18 cellular contexts compared by ENCODE assay signal in genomic region chr6:85389180-85389797, GRCh38.
DNase-seq lines count a peak whose midpoint lies in the region; ATAC-seq and TF ChIP-seq lines count a peak whose summit lies in the region.
"Had no signal": no experiment of that assay in that cellular context is flagged by ENCODE, and none has a peak within 500 bp of the region (broad histone marks: within the 10 kb centered on the region; RNA-seq: fewer than 3 reads in every experiment).

No MANE protein-coding gene starts in this region.

- H3K4me3 Mint-ChIP-seq in activated CD8-positive, alpha-beta T cell treated with anti-CD3 and anti-CD28 coated beads for 36 hours, result no peak overlapping the region
- no peak overlapping the region for H3K4me3 Mint-ChIP-seq in activated CD8-positive, alpha-beta T cell treated with anti-CD3 and anti-CD28 coated beads, Interleukin-2, amount 10 ng/mL, durations not matched to agents 7 days and 5 days
- H3K4me3 Mint-ChIP-seq: memory B cell, neural crest cell had no signal

- peak; percentile 85 for ATAC-seq in activated CD8-positive, alpha-beta T cell treated with anti-CD3 and anti-CD28 coated beads for 36 hours
- ATAC-seq in activated CD8-positive, alpha-beta T cell treated with anti-CD3 and anti-CD28 coated beads, Interleukin-2, amount 10 ng/mL, durations not matched to agents 7 days and 5 days, result no peak
- ATAC-seq: heart left ventricle had no signal

- in situ Hi-C loops in KBM-7 (cut with MboI; ENCODE audit: low pct_unique_long_range_greater_than_20kb, low sequenced_read_pairs), result no loop called here

- H3K4me1 ChIP-seq in colonic mucosa, result no peaks in the 10 kb centered on the region
- H3K4me1 ChIP-seq: adrenal gland, esophagus squamous epithelium, heart left ventricle, vagina had no signal

- no peaks in the 10 kb centered on the region for H3K27me3 ChIP-seq in colonic mucosa
- H3K27me3 ChIP-seq: adrenal gland, cardiac muscle cell, esophagus squamous epithelium, heart left ventricle, vagina had no signal

- peaks cover 1% of the 10 kb centered on the region for H3K27me3 Mint-ChIP-seq in activated CD8-positive, alpha-beta T cell treated with anti-CD3 and anti-CD28 coated beads for 36 hours
- H3K27me3 Mint-ChIP-seq in activated CD8-positive, alpha-beta T cell treated with anti-CD3 and anti-CD28 coated beads, Interleukin-2, amount 10 ng/mL, durations not matched to agents 7 days and 5 days (ENCODE audit: low read depth), result no peaks in the 10 kb centered on the region

- CTCF ChIA-PET in activated CD8-positive, alpha-beta T cell treated with anti-CD3 and anti-CD28 coated beads for 36 hours (lab: Charles Lee), result interaction anchor here (3.2 kb wide), 1 partner anchor 94 kb away, joined by 14 read pairs; no protein-coding TSS in a partner anchor
- CTCF ChIA-PET in activated CD8-positive, alpha-beta T cell treated with anti-CD3 and anti-CD28 coated beads, Interleukin-2, amount 10 ng/mL, durations not matched to agents 7 days and 5 days (lab: Charles Lee), result interaction anchor here (1.0 to 1.6 kb wide), 3 partner anchors 57 to 93 kb away, joined by 3 read pairs; no protein-coding TSS in a partner anchor

- intact Hi-C loops in activated CD8-positive, alpha-beta T cell treated with anti-CD3 and anti-CD28 coated beads for 36 hours (cut with micrococcal nuclease), result no loop called here
- intact Hi-C loops in colonic mucosa (cut with DNase I), result no loop called here

- TF ChIP-seq CTCF in activated CD8-positive, alpha-beta T cell treated with anti-CD3 and anti-CD28 coated beads for 36 hours (IDR thresholded peaks at IDR 0.05), result no peak
- TF ChIP-seq CTCF in NB4 (IDR thresholded peaks at IDR 0.05; ENCODE audit: low read depth, low read length) (no peak), colonic mucosa (IDR thresholded peaks at IDR 0.05) (no peak), foreskin fibroblast (IDR thresholded peaks at IDR 0.05; ENCODE audit: low read depth, low read length) (no peak)

- H3K27ac ChIP-seq in colonic mucosa, result peak overlapping the region; percentile 59
- H3K27ac ChIP-seq: adrenal gland, cardiac muscle cell, esophagus squamous epithelium, heart left ventricle, vagina had no signal

- no peaks in the 10 kb centered on the region for H3K36me3 Mint-ChIP-seq in activated CD8-positive, alpha-beta T cell treated with anti-CD3 and anti-CD28 coated beads for 36 hours (ENCODE audit: low read depth)
- H3K36me3 Mint-ChIP-seq in activated CD8-positive, alpha-beta T cell treated with anti-CD3 and anti-CD28 coated beads, Interleukin-2, amount 10 ng/mL, durations not matched to agents 7 days and 5 days (ENCODE audit: low read depth), result peaks cover 2% of the 10 kb centered on the region
- H3K36me3 Mint-ChIP-seq: memory B cell had no signal

- peak overlapping the region; percentile 22 for H3K27ac Mint-ChIP-seq in activated CD8-positive, alpha-beta T cell treated with anti-CD3 and anti-CD28 coated beads for 36 hours
- H3K27ac Mint-ChIP-seq in activated CD8-positive, alpha-beta T cell treated with anti-CD3 and anti-CD28 coated beads, Interleukin-2, amount 10 ng/mL, durations not matched to agents 7 days and 5 days, result no peak overlapping the region
- H3K27ac Mint-ChIP-seq: memory B cell had no signal

- no peak for TF ChIP-seq POLR2A in NB4 (IDR thresholded peaks at IDR 0.05; ENCODE audit: extremely low read depth, insufficient read length)

- no peaks in the 10 kb centered on the region for H3K9me3 ChIP-seq in colonic mucosa
- H3K9me3 ChIP-seq: adrenal gland, esophagus squamous epithelium, heart left ventricle, vagina had no signal

- POLR2A ChIA-PET in activated CD8-positive, alpha-beta T cell treated with anti-CD3 and anti-CD28 coated beads for 36 hours (lab: Charles Lee), result no interaction called here
- POLR2A ChIA-PET in activated CD8-positive, alpha-beta T cell treated with anti-CD3 and anti-CD28 coated beads, Interleukin-2, amount 10 ng/mL, durations not matched to agents 7 days and 5 days (lab: Charles Lee), result interaction anchor here (1.4 kb wide), 1 partner anchor 60 kb away, joined by 6 read pairs; the partner anchor contains the start of gene NT5E

- no peaks in the 10 kb centered on the region for H3K9me3 Mint-ChIP-seq in activated CD8-positive, alpha-beta T cell treated with anti-CD3 and anti-CD28 coated beads for 36 hours
- no peaks in the 10 kb centered on the region for H3K9me3 Mint-ChIP-seq in activated CD8-positive, alpha-beta T cell treated with anti-CD3 and anti-CD28 coated beads, Interleukin-2, amount 10 ng/mL, durations not matched to agents 7 days and 5 days (ENCODE audit: insufficient read depth)
- H3K9me3 Mint-ChIP-seq: memory B cell, neural crest cell had no signal

- DNase-seq in activated CD8-positive, alpha-beta T cell treated with anti-CD3 and anti-CD28 coated beads for 36 hours, result peak; percentile 78
- no peak for DNase-seq in activated CD8-positive, alpha-beta T cell treated with anti-CD3 and anti-CD28 coated beads, Interleukin-2, amount 10 ng/mL, durations not matched to agents 7 days and 5 days
- DNase-seq in NB4 (ENCODE audit: low read depth) (peak; percentile 13), colonic mucosa (no peak), foreskin fibroblast (no peak), KBM-7 (no peak)
- DNase-seq in stimulated activated CD8-positive, alpha-beta memory T cell treated with anti-CD3 and anti-CD28 coated beads, Interleukin-4, amount 100 ng/mL, for 24 hours (ENCODE audit: low read depth), result peak; percentile 18
- no peak for DNase-seq in effector CD4-positive, alpha-beta T cell
- DNase-seq: adrenal gland, esophagus squamous epithelium, heart left ventricle, NCI-H1930, NCI-H524 treated with DMSO at 0.1 percent for 48 hours, retina had no signal

- no peaks in the 10 kb centered on the region for H3K36me3 ChIP-seq in colonic mucosa
- H3K36me3 ChIP-seq: adrenal gland, cardiac muscle cell, esophagus squamous epithelium, heart left ventricle, vagina had no signal

- H3K9ac ChIP-seq in colonic mucosa (ENCODE audit: low read depth in 2 of 2, low read length in 2 of 2), result no peak overlapping the region

- H3K4me3 ChIP-seq in NB4 (ENCODE audit: low read depth, low read length), result no peak overlapping the region
- no peak overlapping the region for H3K4me3 ChIP-seq in colonic mucosa
- H3K4me3 ChIP-seq in foreskin fibroblast (ENCODE audit: low read depth in 1 of 2, low read length in 2 of 2), result no peak overlapping the region
- H3K4me3 ChIP-seq: adrenal gland, cardiac muscle cell, esophagus squamous epithelium, heart left ventricle, vagina had no signal

- peaks cover 25% of the 10 kb centered on the region for H3K4me1 Mint-ChIP-seq in activated CD8-positive, alpha-beta T cell treated with anti-CD3 and anti-CD28 coated beads for 36 hours (ENCODE audit: low read depth)
- peaks cover 3% of the 10 kb centered on the region for H3K4me1 Mint-ChIP-seq in activated CD8-positive, alpha-beta T cell treated with anti-CD3 and anti-CD28 coated beads, Interleukin-2, amount 10 ng/mL, durations not matched to agents 7 days and 5 days (ENCODE audit: low read depth)

Comparison
In these comparisons a context has a peak if more than half of its experiments do, and no peak if none do; other contexts are left out.
1. DNase-seq: peak in activated CD8-positive, alpha-beta T cell treated with anti-CD3 and anti-CD28 coated beads for 36 hours (single experiment), NB4 (single experiment) and stimulated activated CD8-positive, alpha-beta memory T cell treated with anti-CD3 and anti-CD28 coated beads, Interleukin-4, amount 100 ng/mL, for 24 hours (single experiment); none in activated CD8-positive, alpha-beta T cell treated with anti-CD3 and anti-CD28 coated beads, Interleukin-2, amount 10 ng/mL, durations not matched to agents 7 days and 5 days (single experiment), colonic mucosa (single experiment), effector CD4-positive, alpha-beta T cell (single experiment), foreskin fibroblast (0 of 2) and KBM-7 (single experiment).